ENCODE assay signal across 27 cellular contexts in genomic region chr22:36839356-36840073, GRCh38. TPM values are rescaled to one million over a fixed set of nuclear protein-coding genes. Genes with fewer than 3 reads are reported as not detected.
DNase-seq lines count a peak whose midpoint lies in the region; ATAC-seq, FAIRE-seq and TF ChIP-seq lines count a peak whose summit lies in the region.
"Had no signal": no experiment of that assay in that cellular context is flagged by ENCODE, and none has a peak within 500 bp of the region (broad histone marks: within the 10 kb centered on the region; RNA-seq: fewer than 3 reads in every experiment).

No MANE protein-coding gene starts in this region.

- RAD21 ChIA-PET in GM12878 (lab: Charles Lee; ENCODE audit: unreplicated experiment), result no interaction called here

- H3K36me3 Mint-ChIP-seq in neural progenitor cell, result no peaks in the 10 kb centered on the region

- TF ChIP-seq POLR2A in GM12878 (IDR thresholded peaks at IDR 0.05; ENCODE audit: low read depth, low read length) (no peak), lower leg skin (IDR thresholded peaks at IDR 0.05) (no peak)

- no peaks in the 10 kb centered on the region for H3K9me2 ChIP-seq in MM.1S (replicated peaks; ENCODE audit: insufficient read depth, low read length)

- no peaks in the 10 kb centered on the region for H3F3A ChIP-seq in MM.1S (ENCODE audit: insufficient read depth, low read length)
- H3F3A ChIP-seq in neural progenitor cell (ENCODE audit: low read depth), result no peaks in the 10 kb centered on the region

- FAIRE-seq in GM12878 (lab: Jason Lieb, UNC), result no peak
- FAIRE-seq: HTR-8/SVneo had no signal

- CTCF ChIA-PET in GM12878 (lab: Yijun Ruan, JAX), result interaction anchor here (1.5 to 3.1 kb wide), 2 partner anchors 14 to 17 kb away, joined by 4 to 16 read pairs; no protein-coding TSS in a partner anchor
- CTCF ChIA-PET in GM10248 (lab: Yijun Ruan, JAX), result interaction anchor here (1.0 to 2.6 kb wide), 5 partner anchors 14 to 37 kb away, joined by 3 to 8 read pairs (median 5); no protein-coding TSS in a partner anchor

- peak overlapping the region; percentile 45; the same call in 1 of the 2 replicates for H3K27ac ChIP-seq in MM.1S (ENCODE audit: low read length)
- H3K27ac ChIP-seq in GM12878 (ENCODE audit: control insufficient read depth, insufficient read depth), result no peak overlapping the region
- H3K27ac ChIP-seq in neural progenitor cell, result no peak overlapping the region
- H3K27ac ChIP-seq: prostate gland, tibial artery had no signal

- no peak for TF ChIP-seq RAD21 in GM12878 (IDR thresholded peaks at IDR 0.05; ENCODE audit: insufficient read depth, low read depth, low read length)

- H3K4me1 Mint-ChIP-seq in neural progenitor cell, result no peaks in the 10 kb centered on the region

- H3K4me2 ChIP-seq in MM.1S (ENCODE audit: low read depth, low read length), result peak overlapping the region; percentile 37
- H3K4me2 ChIP-seq in GM12878 (ENCODE audit: control insufficient read depth, insufficient read depth), result no peak overlapping the region
- H3K4me2 ChIP-seq in neural progenitor cell, result no peak overlapping the region

- peak overlapping the region; percentile 5; the same call in 1 of the 2 replicates for H2AFZ ChIP-seq in MM.1S (ENCODE audit: low read length)
- no peak overlapping the region for H2AFZ ChIP-seq in GM12878 (ENCODE audit: control insufficient read depth, low read depth, low read length)
- no peak overlapping the region for H2AFZ ChIP-seq in neural progenitor cell (replicated peaks)

- peak; percentile 41 for DNase-seq in EL
- no peak for DNase-seq in MM.1S
- DNase-seq in GM12878 (ENCODE audit: low read depth, low spot score), result no peak
- no peak for DNase-seq in neural progenitor cell (ENCODE audit: low spot score)
- no peak for DNase-seq in DMS114 treated with DMSO at 0.1 percent for 48 hours (lab: John Stamatoyannopoulos, UW; ENCODE audit: unreplicated experiment)
- no peak for DNase-seq in GM10248 (ENCODE audit: extremely low spot score)
- DNase-seq in lower leg skin (ENCODE audit: low spot score in 2 of 2), result no peak
- DNase-seq: activated CD8-positive, alpha-beta memory T cell treated with anti-CD3 and anti-CD28 coated beads for 24 hours; activated naive CD4-positive, alpha-beta T cell treated with anti-CD3 and anti-CD28 coated beads, Interleukin-2, amount 50 U/mL, for 16 hours; activated T-cell treated with anti-CD3 and anti-CD28 coated beads, Interleukin-2, amount 50 U/mL, for 72 hours; aorta; effector CD4-positive, alpha-beta T cell; GF-D8; glutamatergic neuron; Karpas-422; NCI-H1092; NCI-H2029 treated with DMSO at 0.1 percent for 48 hours; stimulated activated CD4-positive, alpha-beta T cell treated with anti-CD3 and anti-CD28 coated beads, Interleukin-2, amount 100 ng/mL, for 24 hours; stimulated activated naive CD4-positive, alpha-beta T cell treated with Interleukin-2 at 50 U/mL for 16 hours; tibial artery had no signal

- H3K79me2 ChIP-seq in MM.1S (ENCODE audit: low read length) (no peaks in the 10 kb centered on the region), GM12878 (ENCODE audit: control insufficient read depth, insufficient read depth, low read length) (no peaks in the 10 kb centered on the region), neural progenitor cell (ENCODE audit: low read depth) (no peaks in the 10 kb centered on the region)

- ATAC-seq in GM12878, result peak; percentile 48; the same call in 2 of the 3 replicates
- no peak for ATAC-seq in HG03521 (IDR thresholded peaks at IDR 0.05; ENCODE audit: unreplicated experiment)
- ATAC-seq: activated T-cell treated with anti-CD3 and anti-CD28 coated beads, Interleukin-2, amount 50 U/mL, for 72 hours; esophagus mucosa; left lobe of liver had no signal

- peaks cover 10% of the 10 kb centered on the region for H3K27me3 Mint-ChIP-seq in neural progenitor cell (ENCODE audit: insufficient read depth, low read depth)

- H3K4me1 ChIP-seq in MM.1S (ENCODE audit: low read length) (peaks cover 14% of the 10 kb centered on the region), GM12878 (ENCODE audit: control insufficient read depth, insufficient read depth, low read length) (no peaks in the 10 kb centered on the region; the same call in 1 of the 2 replicates), neural progenitor cell (no peaks in the 10 kb centered on the region)
- H3K4me1 ChIP-seq: HAP-1, prostate gland, tibial artery had no signal

- H4K20me1 ChIP-seq in MM.1S (ENCODE audit: insufficient read depth, low read length), result no peaks in the 10 kb centered on the region
- H4K20me1 ChIP-seq in GM12878 (ENCODE audit: control insufficient read depth, insufficient read depth), result no peaks in the 10 kb centered on the region
- H4K20me1 ChIP-seq in neural progenitor cell (ENCODE audit: low read depth), result no peaks in the 10 kb centered on the region

- H3K4me3 ChIP-seq in MM.1S (ENCODE audit: low read length) (no peak overlapping the region; the same call in 1 of the 2 replicates), GM12878 (no peak overlapping the region), neural progenitor cell (no peak overlapping the region), lower leg skin (ENCODE audit: low read depth, poor library complexity, severe bottlenecking) (no peak overlapping the region)
- H3K4me3 ChIP-seq: HAP-1, prostate gland, tibial artery had no signal

- TF ChIP-seq CTCF in MM.1S (IDR thresholded peaks at IDR 0.05; ENCODE audit: low read length) (no peak), GM12878 (IDR thresholded peaks at IDR 0.05 in 2 of 3, conservative IDR thresholded peaks at IDR 0.05 in 1 of 3; ENCODE audit: control insufficient read depth in 2 of 3, extremely low read depth in 1 of 3, insufficient read depth in 1 of 3, low read depth in 3 of 3, low read length in 3 of 3) (no peak), neural progenitor cell (IDR thresholded peaks at IDR 0.05) (no peak), GM10248 (IDR thresholded peaks at IDR 0.05; ENCODE audit: control extremely low read depth, extremely low read depth, low read depth, missing control alignments) (no peak), lower leg skin (IDR thresholded peaks at IDR 0.05) (no peak)

- intact Hi-C loops in GM12878 (cut with micrococcal nuclease; ENCODE audit: unreplicated experiment), result no loop called here
- intact Hi-C loops in lower leg skin (cut with DNase I; ENCODE audit: low total_unique reads), result no loop called here

- H3K36me3 ChIP-seq in MM.1S (replicated peaks; ENCODE audit: insufficient read depth, low read length), result no peaks in the 10 kb centered on the region
- H3K36me3 ChIP-seq in GM12878 (ENCODE audit: control insufficient read depth in 2 of 2, insufficient read depth in 2 of 2, low read length in 1 of 2), result no peaks in the 10 kb centered on the region
- no peaks in the 10 kb centered on the region for H3K36me3 ChIP-seq in neural progenitor cell
- H3K36me3 ChIP-seq: HAP-1, prostate gland, tibial artery had no signal

- H3K9ac ChIP-seq in MM.1S (ENCODE audit: low read length), result no peak overlapping the region
- H3K9ac ChIP-seq in GM12878 (ENCODE audit: control insufficient read depth, insufficient read depth, low read length), result no peak overlapping the region
- H3K9ac ChIP-seq in neural progenitor cell, result no peak overlapping the region

- H3K9me3 ChIP-seq in MM.1S (replicated peaks; ENCODE audit: insufficient read depth, low read length) (no peaks in the 10 kb centered on the region), GM12878 (replicated peaks; ENCODE audit: control insufficient read depth, insufficient read depth, low read length) (peaks cover 7% of the 10 kb centered on the region; the same call in 2 of the 3 replicates), neural progenitor cell (ENCODE audit: low read depth) (no peaks in the 10 kb centered on the region)
- H3K9me3 ChIP-seq: HAP-1, prostate gland, tibial artery had no signal

- H3K27me3 ChIP-seq in MM.1S (replicated peaks; ENCODE audit: insufficient read depth, low read length) (no peaks in the 10 kb centered on the region; the same call in 1 of the 2 replicates), GM12878 (replicated peaks in 1 of 2; ENCODE audit: control insufficient read depth in 2 of 2, insufficient read depth in 2 of 2, low read length in 1 of 2) (no peaks in the 10 kb centered on the region; a peak in 1 of 4 replicates), neural progenitor cell (peaks cover 22% of the 10 kb centered on the region)

- TF ChIP-seq EP300 in GM12878 (IDR thresholded peaks at IDR 0.05; ENCODE audit: borderline replicate concordance in 1 of 2, control insufficient read depth in 1 of 2, low read depth in 2 of 2, low read length in 2 of 2), result no peak

- H3K4me3 Mint-ChIP-seq in neural progenitor cell, result no peak overlapping the region
- H3K4me3 Mint-ChIP-seq: activated T-cell treated with anti-CD3 and anti-CD28 coated beads, Interleukin-2, amount 50 U/mL, for 72 hours had no signal

- peak overlapping the region; percentile 18 for H3K27ac Mint-ChIP-seq in neural progenitor cell
- H3K27ac Mint-ChIP-seq: activated T-cell treated with anti-CD3 and anti-CD28 coated beads, Interleukin-2, amount 50 U/mL, for 72 hours had no signal

- POLR2A ChIA-PET in GM12878 (lab: Charles Lee), result no interaction called here
- POLR2A ChIA-PET in GM10248 (lab: Yijun Ruan, JAX), result interaction anchor here (0.5 kb wide), 1 partner anchor 141 kb away, joined by 3 read pairs; no protein-coding TSS in a partner anchor

- in situ Hi-C loops in GM12878 (cut with MboI), result no loop called here

- no TSS peak for BruUV-seq in GM12878 (replicated peaks; lab: Mats Ljungman, UMichigan)

- SMC1A ChIA-PET in GM12878 (lab: Charles Lee; ENCODE audit: uncharacterized antibody, unreplicated experiment), result no interaction called here

- H3K9me3 Mint-ChIP-seq in neural progenitor cell, result peaks cover 4% of the 10 kb centered on the region

- WGBS in GM12878 (ENCODE audit: insufficient coverage, insufficient replicate concordance, low lambda C conversion rate, missing lambda C conversion rate), result 50% methylated on average over 10 of the region's 10 CpGs
- WGBS in lower leg skin, 2 donors, result 81 to 85% methylated on average over 10 of the region's 10 CpGs

RNA-seq across cellular contexts. Expression of gene NCF4, which starts 21.3 kb away (rescaled TPM):
- 26.0 and 26.7 TPM in 2 replicates for total RNA-seq in GM12878 (2013; cell fraction: nucleolus; rRNA removed)
- total RNA-seq in GM12878 (2014; rRNA removed) (91.2 and 96.2 TPM in 2 replicates), GM12878 (2014; rRNA removed; fragmentation: Illumina TruSeq; extraction: Trizol) (58.5 and 59.3 TPM in 2 replicates), GM12878 (2021) (65.6 and 66.5 TPM in 2 replicates), neural progenitor cell (ENCODE audit: low replicate concordance) (not detected in 2 replicates), lower leg skin (1 to 10 TPM; 2.6 to 6.4 (median 5.4) TPM)
- 15.4 TPM for polyA plus RNA-seq in GM12878 (2011; ENCODE audit: low read depth)
- polyA plus RNA-seq in GM12878 (2011; rRNA removed) (74.5 and 136 TPM in 2 replicates), GM12878 (2014; fragmentation: Illumina TruSeq; extraction: Trizol) (24.9 and 56.8 TPM in 2 replicates), GM12878 (2014; fragmentation: Nextera tagmentation; extraction: Ambion mirVana) (10 to 100 TPM; 22.9 to 29.8 TPM), GM12878 (2014; rRNA removed) (82.2 and 90.3 TPM in 2 replicates), GM12878 (2016; fragmentation: Nextera tagmentation; extraction: Ambion mirVana) (10 to 100 TPM; 78.5 to 84.5 TPM)
- polyA plus RNA-seq in GM12878 (2011; cell fraction: cytosol; rRNA removed), result 163 and 194 TPM in 2 replicates
- 239 and 247 TPM in 2 replicates for polyA plus RNA-seq in GM12878 (2011; cell fraction: nucleus; rRNA removed)
- 24.0 and 30.9 TPM in 2 replicates for polyA plus RNA-seq in GM12878 (2012)
- 76.7 and 132 TPM in 2 replicates for polyA minus RNA-seq in GM12878 (2011; rRNA and poly(A)+ RNA removed)
- 33.1 and 37.9 TPM in 2 replicates for polyA minus RNA-seq in GM12878 (2011; cell fraction: cytosol; rRNA and poly(A)+ RNA removed)
- 27.1 and 35.8 TPM in 2 replicates for polyA minus RNA-seq in GM12878 (2011; cell fraction: nucleus; rRNA and poly(A)+ RNA removed)
- polyA plus RNA-seq: neural cell had no signal

RNA-seq across cellular contexts. Expression of gene PVALB, which starts 22.7 kb away (rescaled TPM):
- total RNA-seq in GM12878 (2013; cell fraction: nucleolus; rRNA removed), result not detected in 2 replicates
- not detected in 2 replicates for total RNA-seq in GM12878 (2014; rRNA removed)
- total RNA-seq in GM12878 (2014; rRNA removed; fragmentation: Illumina TruSeq; extraction: Trizol), result not detected in 2 replicates
- not detected in 2 replicates for total RNA-seq in GM12878 (2021)
- polyA plus RNA-seq in GM12878 (2011; ENCODE audit: low read depth), result not detected
- not detected in 2 replicates for polyA plus RNA-seq in GM12878 (2011; rRNA removed)
- polyA plus RNA-seq in GM12878 (2011; cell fraction: cytosol; rRNA removed), result not detected in 2 replicates
- polyA plus RNA-seq in GM12878 (2011; cell fraction: nucleus; rRNA removed), result not detected in 2 replicates
- not detected in 2 replicates for polyA plus RNA-seq in GM12878 (2012)
- polyA plus RNA-seq in GM12878 (2014; fragmentation: Illumina TruSeq; extraction: Trizol), result not detected in 2 replicates
- not detected for polyA plus RNA-seq in GM12878 (2014; fragmentation: Nextera tagmentation; extraction: Ambion mirVana)
- polyA plus RNA-seq in GM12878 (2014; rRNA removed), result not detected in 2 replicates
- polyA plus RNA-seq in GM12878 (2016; fragmentation: Nextera tagmentation; extraction: Ambion mirVana), result not detected
- polyA minus RNA-seq in GM12878 (2011; rRNA and poly(A)+ RNA removed), result not detected in 2 replicates
- not detected in 2 replicates for polyA minus RNA-seq in GM12878 (2011; cell fraction: cytosol; rRNA and poly(A)+ RNA removed)
- polyA minus RNA-seq in GM12878 (2011; cell fraction: nucleus; rRNA and poly(A)+ RNA removed), result not detected in 2 replicates
- not detected in 2 replicates for total RNA-seq in neural progenitor cell (ENCODE audit: low replicate concordance)
- not detected for total RNA-seq in lower leg skin
- total RNA-seq: activated T-cell treated with anti-CD3 and anti-CD28 coated beads, Interleukin-2, amount 50 U/mL, for 72 hours; aorta; esophagus mucosa had no signal
- polyA plus RNA-seq: aorta, neural cell had no signal
